ENCODE assay signal across 23 cellular contexts in the genomic region with DNA sequence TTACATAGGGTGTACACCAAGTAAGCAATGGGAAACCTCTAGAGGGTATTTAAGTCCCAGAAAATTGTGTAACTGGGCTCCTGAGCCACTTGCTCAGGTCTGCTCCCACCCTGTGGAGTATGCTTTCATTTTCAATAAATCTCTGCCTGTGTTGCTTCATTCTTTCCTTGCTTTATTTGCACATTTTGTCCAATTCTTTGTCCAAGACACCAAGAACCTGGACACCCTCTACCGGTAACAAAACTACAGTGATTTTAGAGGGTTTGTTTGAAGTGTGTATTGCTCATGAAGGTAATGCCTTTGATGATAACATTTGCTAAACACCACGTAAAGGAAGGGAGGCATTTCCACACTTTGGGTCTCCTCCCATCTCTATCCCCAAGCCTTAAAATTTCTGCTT. TPM values are rescaled to one million over a fixed set of nuclear protein-coding genes. Genes with fewer than 3 reads are reported as not detected.
A peak's percentile ranks its signal among the peaks of the same experiment; 100 is the strongest.
DNase-seq lines count a peak whose midpoint lies in the region; ATAC-seq and TF ChIP-seq lines count a peak whose summit lies in the region.
"Had no signal": no experiment of that assay in that cellular context is flagged by ENCODE, and none has a peak within 500 bp of the region (broad histone marks: within the 10 kb centered on the region; RNA-seq: fewer than 3 reads in every experiment).

No MANE protein-coding gene starts in this region.

- H3K27ac ChIP-seq in CD4-positive, alpha-beta T cell (ENCODE audit: low read depth, low read length), result no peak overlapping the region
- H3K27ac ChIP-seq in KMS-11, result peak overlapping the region; percentile 79
- H3K27ac ChIP-seq: PC-9, RWPE1 had no signal

- H3K9ac ChIP-seq in KMS-11, result no peak overlapping the region

- no peak overlapping the region for H2AFZ ChIP-seq in KMS-11 (ENCODE audit: low read depth)
- H2AFZ ChIP-seq: PC-9 had no signal

- CTCF ChIA-PET in CD4-positive, alpha-beta T cell (lab: Charles Lee), result no interaction called here

- H3K4me3 ChIP-seq in KMS-11 (IDR thresholded peaks at IDR 0.05; ENCODE audit: insufficient read depth, low read depth, low read length), result no peak overlapping the region
- H3K4me3 ChIP-seq: PC-9 had no signal

- intact Hi-C loops in CD4-positive, alpha-beta T cell (cut with DNase I, micrococcal nuclease), result no loop called here

- no peaks in the 10 kb centered on the region for H3K36me3 ChIP-seq in KMS-11 (ENCODE audit: insufficient read depth)

- POLR2A ChIA-PET in CD4-positive, alpha-beta T cell (lab: Charles Lee), result no interaction called here

- peaks cover 23% of the 10 kb centered on the region for H3K4me1 Mint-ChIP-seq in CD4-positive, alpha-beta T cell (ENCODE audit: low read depth)

- no peak for TF ChIP-seq CTCF in CD4-positive, alpha-beta T cell (IDR thresholded peaks at IDR 0.05)
- no peak for TF ChIP-seq CTCF in KMS-11 (conservative IDR thresholded peaks at IDR 0.05; ENCODE audit: low read depth, low read length)

- H3K27me3 Mint-ChIP-seq in CD4-positive, alpha-beta T cell, result no peaks in the 10 kb centered on the region
- H3K27me3 Mint-ChIP-seq: B cell had no signal

- no peaks in the 10 kb centered on the region for H3K27me3 ChIP-seq in CD4-positive, alpha-beta T cell (ENCODE audit: control insufficient read depth, insufficient read depth, low read length)
- H3K27me3 ChIP-seq in KMS-11 (ENCODE audit: insufficient read depth, low read depth), result no peaks in the 10 kb centered on the region

- no peaks in the 10 kb centered on the region for H3K79me2 ChIP-seq in KMS-11 (ENCODE audit: insufficient read depth, low read depth)

- no peaks in the 10 kb centered on the region for H3K36me3 Mint-ChIP-seq in CD4-positive, alpha-beta T cell (ENCODE audit: low read depth)

- H3K9me3 Mint-ChIP-seq in CD4-positive, alpha-beta T cell, result no peaks in the 10 kb centered on the region
- H3K9me3 Mint-ChIP-seq: CD14-positive monocyte, HFFc6 had no signal

- H3K4me1 ChIP-seq in KMS-11 (ENCODE audit: low read depth, poor library complexity, severe bottlenecking), result peaks cover 97% of the 10 kb centered on the region

- no peak for DNase-seq in CD4-positive, alpha-beta T cell
- peak; percentile 18 for DNase-seq in NOMO-1 treated with dmso at 0.1 percent for 144 hours (lab: John Stamatoyannopoulos, UW; ENCODE audit: unreplicated experiment)
- DNase-seq in left lobe of liver (ENCODE audit: low spot score), result no peak
- DNase-seq in DMS153 (lab: John Stamatoyannopoulos, UW), result no peak
- no peak for DNase-seq in middle frontal gyrus (ENCODE audit: extremely low spot score, low spot score)
- DNase-seq: DMS79 treated with DMSO at 0.1 percent for 48 hours, H9, HFFc6, Kasumi-1, NCI-H1105, NCI-H146, NCI-H2029, NCI-H226, NCI-H510A treated with DMSO at 0.1 percent for 48 hours, NCI-H748 treated with DMSO at 0.1 percent for 48 hours, PC-9, SIG-M5 had no signal

- H3K9me3 ChIP-seq in CD4-positive, alpha-beta T cell (ENCODE audit: control insufficient read depth, low read length), result no peaks in the 10 kb centered on the region

- no peak overlapping the region for H3K4me3 Mint-ChIP-seq in CD4-positive, alpha-beta T cell
- H3K4me3 Mint-ChIP-seq: B cell, CD14-positive monocyte, H9, HFFc6 had no signal

- no peak overlapping the region for H3K27ac Mint-ChIP-seq in CD4-positive, alpha-beta T cell
- H3K27ac Mint-ChIP-seq: B cell, H9, HFFc6 had no signal

- H3K4me2 ChIP-seq in KMS-11, result peak overlapping the region; percentile 27; the same call in 1 of the 2 replicates
- H3K4me2 ChIP-seq: PC-9 had no signal

- peak; percentile 24 for ATAC-seq in CD4-positive, alpha-beta T cell (ENCODE audit: poor library complexity)
- ATAC-seq in left lobe of liver (peak; percentile 66), HG03520 (IDR thresholded peaks at IDR 0.05; ENCODE audit: unreplicated experiment) (no peak)
- ATAC-seq: SK-N-SH treated with all-trans-retinoic acid at 6 μM for 48 hours had no signal

- H4K20me1 ChIP-seq in KMS-11 (ENCODE audit: insufficient read depth), result no peaks in the 10 kb centered on the region

RNA-seq across cellular contexts. Expression of a gene that starts 46.2 kb away (rescaled TPM):
- total RNA-seq in CD4-positive, alpha-beta T cell, result 1 to 10 TPM; 2.0 to 2.6 TPM
- 0.18 TPM for total RNA-seq in left lobe of liver
